ENCODE assay signal across 21 cellular contexts in genomic region chr15:95737051-95737450, GRCh38.
"Had no signal": no experiment of that assay in that cellular context is flagged by ENCODE, and none has a peak within 500 bp of the region (broad histone marks: within the 10 kb centered on the region; RNA-seq: fewer than 3 reads in every experiment).

No MANE protein-coding gene starts in this region.

- DNase-seq: dermis blood vessel endothelial cell; dorsolateral prefrontal cortex; effector CD4-positive, alpha-beta T cell; effector memory CD4-positive, alpha-beta T cell; erythroblast; esophagus squamous epithelium; foreskin fibroblast; foreskin melanocyte; gastrocnemius medialis; glutamatergic neuron; head of caudate nucleus; heart right ventricle; hippocampal formation; left cardiac atrium; left lung; left ventricle myocardium superior; lower lobe of right lung; mesenchymal stem cell; mucosa of descending colon had no signal

- H3K4me3 Mint-ChIP-seq: mesothelial cell of epicardium had no signal

- H3K36me3 Mint-ChIP-seq: mesothelial cell of epicardium had no signal

- ATAC-seq: esophagus mucosa, gastrocnemius medialis, heart right ventricle, left cardiac atrium, left lung, left ventricle myocardium superior, lower lobe of right lung, mucosa of descending colon had no signal

- H3K27ac Mint-ChIP-seq: mesothelial cell of epicardium had no signal
